Comparison of ENCODE assay signal across 9 cellular contexts in the genomic region with DNA sequence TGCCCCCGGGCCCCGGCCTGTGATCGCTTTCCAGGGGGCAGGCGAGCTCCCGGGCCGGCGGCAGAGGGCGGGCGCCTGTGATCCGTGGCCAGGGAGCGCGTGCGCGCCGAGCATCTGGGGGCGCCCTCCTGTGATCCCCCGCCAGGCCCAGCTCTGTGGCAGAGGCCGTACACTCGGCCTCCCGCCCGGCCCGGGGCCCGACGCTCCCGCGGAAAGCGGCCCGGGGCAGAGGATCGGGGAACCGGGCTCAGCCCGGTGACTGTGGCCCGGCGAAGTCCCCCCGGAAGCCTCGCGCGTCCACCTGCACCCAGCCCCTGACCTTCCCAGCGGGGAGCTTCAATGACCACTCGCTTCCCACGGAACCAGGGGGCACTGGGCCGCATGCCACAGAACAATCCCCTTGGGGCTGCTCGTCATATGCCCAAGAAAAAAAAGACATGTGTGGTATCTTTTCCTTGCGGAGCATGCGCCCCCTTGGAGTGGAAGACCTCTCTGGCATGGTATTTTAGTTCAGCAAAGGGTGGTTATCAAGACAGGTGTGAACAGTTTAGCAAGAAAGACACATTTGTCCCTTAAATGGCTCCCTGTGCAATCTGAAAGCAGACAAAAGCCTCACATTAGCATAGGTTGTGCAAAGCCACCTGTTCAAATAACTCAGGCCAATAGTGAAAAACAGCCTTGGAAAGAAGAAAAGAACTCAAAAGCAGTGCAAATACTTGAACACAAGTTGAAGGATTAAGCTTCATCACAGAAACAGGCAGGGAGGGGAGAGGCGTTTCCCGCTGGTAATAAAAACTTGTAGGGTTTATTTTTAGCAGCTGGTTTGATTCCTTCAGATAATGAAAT.
DNase-seq lines count a peak whose midpoint lies in the region; ATAC-seq and TF ChIP-seq lines count a peak whose summit lies in the region.
"Had no signal": no experiment of that assay in that cellular context is flagged by ENCODE, and none has a peak within 500 bp of the region (broad histone marks: within the 10 kb centered on the region; RNA-seq: fewer than 3 reads in every experiment).

No MANE protein-coding gene starts in this region.

- no TSS peak for BruUV-seq in MCF 10A (replicated peaks; lab: Mats Ljungman, UMichigan)

- TF ChIP-seq POLR2A in breast epithelium (IDR thresholded peaks at IDR 0.05) (no peak), upper lobe of left lung (IDR thresholded peaks at IDR 0.05) (no peak)

- no peaks in the 10 kb centered on the region for H3K36me3 ChIP-seq in breast epithelium
- H3K36me3 ChIP-seq in upper lobe of left lung = no peaks in the 10 kb centered on the region

- no peak overlapping the region for H3K4me3 Mint-ChIP-seq in MCF 10A (ENCODE audit: unreplicated experiment)
- H3K4me3 Mint-ChIP-seq in activated T-helper 17 cell treated with anti-CD3 and anti-CD28 coated beads, Interleukin-2, amount 50 U/mL, for 72 hours = no peak overlapping the region
- H3K4me3 Mint-ChIP-seq: activated CD8-positive, alpha-beta memory T cell treated with anti-CD3 and anti-CD28 coated beads, Interleukin-2, amount 10 ng/mL, durations not matched to agents 7 days and 5 days had no signal

- intact Hi-C loops in breast epithelium (cut with DNase I; ENCODE audit: low total_unique reads) = no loop called here
- intact Hi-C loops in MCF 10A (cut with micrococcal nuclease) = no loop called here

- no peak for DNase-seq in breast epithelium (ENCODE audit: low spot score in 2 of 2)
- DNase-seq in MCF 10A (ENCODE audit: unreplicated experiment) = no peak
- peak; percentile 98 for DNase-seq in SHP77 treated with DMSO at 0.1 percent for 48 hours (lab: John Stamatoyannopoulos, UW)
- peak; percentile 34 for DNase-seq in iPS-NIHi7 (ENCODE audit: extremely low spot score)
- DNase-seq in upper lobe of left lung = peak; percentile 49 to 79
- DNase-seq in stimulated activated CD4-positive, alpha-beta T cell treated with anti-CD3 and anti-CD28 coated beads, Interleukin-2, amount 100 ng/mL, for 24 hours = no peak
- DNase-seq: activated CD8-positive, alpha-beta memory T cell treated with anti-CD3 and anti-CD28 coated beads, Interleukin-2, amount 10 ng/mL, durations not matched to agents 7 days and 5 days had no signal

- H3K4me1 ChIP-seq in breast epithelium (no peaks in the 10 kb centered on the region), upper lobe of left lung (peaks cover 6 to 19% (median 12%) of the 10 kb centered on the region in 4 donors)

- H3K4me3 ChIP-seq in breast epithelium (peak overlapping the region in 2 of 3 donors; percentile 21 to 39), upper lobe of left lung (peak overlapping the region in 3 of 4 donors; percentile 32 to 39 (median 38))

- CTCF ChIA-PET in MCF 10A (lab: Yijun Ruan, JAX) = interaction anchor here (0.5 to 0.7 kb wide), 2 partner anchors 159 to 458 kb away, joined by 3 read pairs; no protein-coding TSS in a partner anchor

- no peak for TF ChIP-seq EP300 in upper lobe of left lung (IDR thresholded peaks at IDR 0.05)

- H3K36me3 Mint-ChIP-seq in MCF 10A (ENCODE audit: insufficient read depth, unreplicated experiment) = no peaks in the 10 kb centered on the region
- no peaks in the 10 kb centered on the region for H3K36me3 Mint-ChIP-seq in activated T-helper 17 cell treated with anti-CD3 and anti-CD28 coated beads, Interleukin-2, amount 50 U/mL, for 72 hours (ENCODE audit: low read depth)
- H3K36me3 Mint-ChIP-seq: activated CD8-positive, alpha-beta memory T cell treated with anti-CD3 and anti-CD28 coated beads, Interleukin-2, amount 10 ng/mL, durations not matched to agents 7 days and 5 days had no signal

- TF ChIP-seq CTCF in breast epithelium (IDR thresholded peaks at IDR 0.05) = no peak
- no peak for TF ChIP-seq CTCF in MCF 10A (IDR thresholded peaks at IDR 0.05; ENCODE audit: unreplicated experiment)
- no peak for TF ChIP-seq CTCF in upper lobe of left lung (IDR thresholded peaks at IDR 0.05)

- H3K9me3 Mint-ChIP-seq in MCF 10A (ENCODE audit: unreplicated experiment) = no peaks in the 10 kb centered on the region
- H3K9me3 Mint-ChIP-seq in activated T-helper 17 cell treated with anti-CD3 and anti-CD28 coated beads, Interleukin-2, amount 50 U/mL, for 72 hours = no peaks in the 10 kb centered on the region

- no peak overlapping the region for H3K27ac Mint-ChIP-seq in MCF 10A (ENCODE audit: low read depth, unreplicated experiment)
- no peak overlapping the region for H3K27ac Mint-ChIP-seq in activated T-helper 17 cell treated with anti-CD3 and anti-CD28 coated beads, Interleukin-2, amount 50 U/mL, for 72 hours
- H3K27ac Mint-ChIP-seq: activated CD8-positive, alpha-beta memory T cell treated with anti-CD3 and anti-CD28 coated beads, Interleukin-2, amount 10 ng/mL, durations not matched to agents 7 days and 5 days had no signal

- no peaks in the 10 kb centered on the region for H3K27me3 Mint-ChIP-seq in MCF 10A (ENCODE audit: insufficient read depth, unreplicated experiment)
- H3K27me3 Mint-ChIP-seq in activated T-helper 17 cell treated with anti-CD3 and anti-CD28 coated beads, Interleukin-2, amount 50 U/mL, for 72 hours = peaks cover 25% of the 10 kb centered on the region

- H3K27ac ChIP-seq in breast epithelium (no peak overlapping the region), upper lobe of left lung (peak overlapping the region in 3 of 4 donors; percentile 30 to 79 (median 70))

- peaks cover 9% of the 10 kb centered on the region for H3K4me1 Mint-ChIP-seq in MCF 10A (ENCODE audit: insufficient read depth, unreplicated experiment)
- H3K4me1 Mint-ChIP-seq in activated T-helper 17 cell treated with anti-CD3 and anti-CD28 coated beads, Interleukin-2, amount 50 U/mL, for 72 hours = no peaks in the 10 kb centered on the region
- H3K4me1 Mint-ChIP-seq: activated CD8-positive, alpha-beta memory T cell treated with anti-CD3 and anti-CD28 coated beads, Interleukin-2, amount 10 ng/mL, durations not matched to agents 7 days and 5 days had no signal

- H3K9me3 ChIP-seq in breast epithelium (no peaks in the 10 kb centered on the region), upper lobe of left lung (no peaks in the 10 kb centered on the region)

- ATAC-seq in upper lobe of left lung (ENCODE audit: low FRiP score in 2 of 2) (peak; percentile 56 to 84), GM21786 (IDR thresholded peaks at IDR 0.05; ENCODE audit: unreplicated experiment) (no peak)
- no peak for ATAC-seq in activated T-helper 17 cell treated with anti-CD3 and anti-CD28 coated beads, Interleukin-2, amount 50 U/mL, for 72 hours (replicated peaks)
- ATAC-seq: activated CD8-positive, alpha-beta memory T cell treated with anti-CD3 and anti-CD28 coated beads, Interleukin-2, amount 10 ng/mL, durations not matched to agents 7 days and 5 days had no signal

- POLR2A ChIA-PET in MCF 10A (lab: Yijun Ruan, JAX) = no interaction called here

- peaks cover 0 to 20% of the 10 kb centered on the region in 2 donors for H3K27me3 ChIP-seq in breast epithelium
- H3K27me3 ChIP-seq in upper lobe of left lung = peaks cover 0 to 5% (median 0%) of the 10 kb centered on the region in 4 donors

- WGBS in upper lobe of left lung, 2 donors = 18% methylated on average over 9 to 12 of the region's 46 CpGs

Comparison
In these comparisons a context has a peak if more than half of its experiments do, and no peak if none do; other contexts are left out.
1. DNase-seq: peak in SHP77 treated with DMSO at 0.1 percent for 48 hours (single experiment), iPS-NIHi7 (single experiment) and upper lobe of left lung (2 of 2); none in breast epithelium (0 of 2), MCF 10A (single experiment) and stimulated activated CD4-positive, alpha-beta T cell treated with anti-CD3 and anti-CD28 coated beads, Interleukin-2, amount 100 ng/mL, for 24 hours (0 of 2).
2. H3K27ac ChIP-seq: peak in upper lobe of left lung (3 of 4); none in breast epithelium (0 of 2).
3. ATAC-seq: peak in upper lobe of left lung (2 of 2); none in GM21786 (single experiment) and activated T-helper 17 cell treated with anti-CD3 and anti-CD28 coated beads, Interleukin-2, amount 50 U/mL, for 72 hours (single experiment).